In the genomic region with DNA sequence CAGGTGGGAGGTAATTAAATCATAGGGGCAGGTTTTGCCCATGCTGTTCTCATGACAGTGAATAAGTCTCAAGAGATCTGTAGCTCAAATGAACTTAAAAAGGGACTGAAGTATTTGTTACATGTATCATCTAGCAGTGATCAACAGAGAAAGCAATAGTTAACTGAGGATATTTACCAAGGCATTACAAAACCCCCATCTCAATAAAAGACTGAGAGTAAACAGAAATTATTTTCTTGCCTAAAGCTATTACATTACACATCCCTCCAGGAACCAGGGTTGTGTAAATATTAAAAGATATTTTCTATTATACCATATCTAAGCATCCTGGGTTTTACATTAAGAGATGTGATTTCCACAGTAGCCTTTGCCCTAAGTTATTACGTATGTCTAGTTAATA, we compare ENCODE assay signal across 27 cellular contexts.
"Had no signal": no experiment of that assay in that cellular context is flagged by ENCODE, and none has a peak within 500 bp of the region (broad histone marks: within the 10 kb centered on the region; RNA-seq: fewer than 3 reads in every experiment).

No MANE protein-coding gene starts in this region.

- H3K27me3 ChIP-seq: esophagus muscularis mucosa, foreskin keratinocyte, gastroesophageal sphincter, heart left ventricle, spleen, tibial nerve, upper lobe of left lung had no signal

- H3K4me1 ChIP-seq: esophagus muscularis mucosa, foreskin keratinocyte, gastroesophageal sphincter, heart left ventricle, lower lobe of right lung, psoas muscle, spleen, tibial nerve, upper lobe of left lung had no signal

- H3K4me3 ChIP-seq: coronary artery, esophagus muscularis mucosa, gastroesophageal sphincter, heart left ventricle, lower lobe of right lung, psoas muscle, skin epidermis, spleen, thoracic aorta, tibial nerve, upper lobe of left lung had no signal

- H3K27me3 Mint-ChIP-seq: stimulated activated naive B cell treated with anti-CD40 and anti-IgM and Interleukin-4, amounts not matched to agents 10 μg/mL and 1 μg/mL and 100 μg/mL, for 72 hours; stimulated activated naive CD8-positive, alpha-beta T cell treated with anti-CD3 and anti-CD28 coated beads, Interleukin-15, Interleukin-2, amounts not matched to agents 100 ng/mL and 50 ng/mL, for 24 hours had no signal

- ATAC-seq: foreskin keratinocyte; gastroesophageal sphincter; heart left ventricle; left colon; left ventricle myocardium superior; lower lobe of right lung; naive thymus-derived CD8-positive, alpha-beta T cell; psoas muscle; right cardiac atrium; stimulated activated naive B cell treated with anti-CD40 and anti-IgM and Interleukin-4, amounts not matched to agents 10 μg/mL and 1 μg/mL and 100 μg/mL, for 72 hours had no signal

- H3K4me3 Mint-ChIP-seq: immature natural killer cell; naive thymus-derived CD8-positive, alpha-beta T cell; nephron progenitor cell; stimulated activated naive B cell treated with anti-CD40 and anti-IgM and Interleukin-4, amounts not matched to agents 10 μg/mL and 1 μg/mL and 100 μg/mL, for 72 hours; stimulated activated naive CD8-positive, alpha-beta T cell treated with anti-CD3 and anti-CD28 coated beads, Interleukin-15, Interleukin-2, amounts not matched to agents 100 ng/mL and 50 ng/mL, for 24 hours had no signal

- H3K27ac Mint-ChIP-seq: immature natural killer cell; naive thymus-derived CD8-positive, alpha-beta T cell; nephron progenitor cell; stimulated activated naive B cell treated with anti-CD40 and anti-IgM and Interleukin-4, amounts not matched to agents 10 μg/mL and 1 μg/mL and 100 μg/mL, for 72 hours; stimulated activated naive CD8-positive, alpha-beta T cell treated with anti-CD3 and anti-CD28 coated beads, Interleukin-15, Interleukin-2, amounts not matched to agents 100 ng/mL and 50 ng/mL, for 24 hours had no signal

- H3K36me3 Mint-ChIP-seq: immature natural killer cell; naive thymus-derived CD8-positive, alpha-beta T cell; stimulated activated naive B cell treated with anti-CD40 and anti-IgM and Interleukin-4, amounts not matched to agents 10 μg/mL and 1 μg/mL and 100 μg/mL, for 72 hours had no signal

- H3K4me1 Mint-ChIP-seq: immature natural killer cell; naive thymus-derived CD8-positive, alpha-beta T cell; nephron progenitor cell; stimulated activated naive B cell treated with anti-CD40 and anti-IgM and Interleukin-4, amounts not matched to agents 10 μg/mL and 1 μg/mL and 100 μg/mL, for 72 hours had no signal

- H3K9me3 ChIP-seq: gastroesophageal sphincter, heart left ventricle, lower lobe of right lung, psoas muscle, thoracic aorta, tibial nerve, upper lobe of left lung had no signal

- H3K27ac ChIP-seq: coronary artery, esophagus muscularis mucosa, foreskin keratinocyte, gastroesophageal sphincter, heart left ventricle, lower lobe of right lung, psoas muscle, skin epidermis, spleen, thoracic aorta, tibial nerve, upper lobe of left lung had no signal

- H3K36me3 ChIP-seq: esophagus muscularis mucosa, gastroesophageal sphincter, heart left ventricle, lower lobe of right lung, spleen, thoracic aorta, tibial nerve, upper lobe of left lung had no signal

- DNase-seq: dermis blood vessel endothelial cell; effector memory CD4-positive, alpha-beta T cell; foreskin keratinocyte; heart left ventricle; hypothalamus; immature natural killer cell; islet precursor cell; kidney glomerular epithelial cell; left colon; left ventricle myocardium superior; lower lobe of right lung; naive thymus-derived CD8-positive, alpha-beta T cell; nephron progenitor cell; nucleus accumbens; psoas muscle; right cardiac atrium; spleen; stimulated activated CD4-positive, alpha-beta T cell treated with anti-CD3 and anti-CD28 coated beads, Interleukin-2, amount 100 ng/mL, for 48 hours; stimulated activated naive B cell treated with anti-CD40 and anti-IgM and Interleukin-4, amounts not matched to agents 10 μg/mL and 1 μg/mL and 100 μg/mL, for 72 hours; upper lobe of left lung had no signal
